8 cellular contexts compared by ENCODE assay signal in the genomic region with DNA sequence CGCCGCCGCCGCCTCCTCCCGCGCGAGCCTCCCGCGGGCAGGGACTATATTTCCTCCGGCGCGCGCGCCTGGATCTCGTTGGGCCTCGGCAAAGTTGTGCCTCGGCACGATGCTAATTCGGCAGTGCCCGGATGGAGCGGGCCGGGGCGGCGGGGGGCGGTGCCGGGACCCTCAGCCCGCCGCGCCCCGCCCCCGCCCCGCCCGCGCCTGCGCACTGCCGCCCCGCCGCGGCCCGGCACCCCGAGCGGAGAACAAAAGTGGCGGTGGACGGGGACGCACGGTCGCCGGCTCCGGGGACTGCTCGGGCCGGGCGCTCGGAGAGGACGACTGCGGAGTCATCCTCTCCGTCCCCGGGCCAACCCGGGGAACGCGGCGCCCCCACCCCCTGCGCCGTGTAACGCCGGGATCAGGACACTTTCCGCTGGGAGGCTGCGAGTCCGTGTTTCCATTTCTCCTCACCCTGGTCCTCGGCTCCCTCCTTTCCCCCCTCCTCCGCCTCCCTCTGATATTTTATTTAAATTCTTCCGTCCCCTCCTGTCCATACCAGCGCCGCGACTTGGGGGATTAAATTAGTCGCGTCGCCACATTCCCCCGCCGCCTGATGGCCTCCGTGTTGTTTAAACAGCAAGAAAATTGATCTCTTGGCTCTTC. TPM values are rescaled to one million over a fixed set of nuclear protein-coding genes. Genes with fewer than 3 reads are reported as not detected.
DNase-seq lines count a peak whose midpoint lies in the region; ATAC-seq and TF ChIP-seq lines count a peak whose summit lies in the region.

A gene (minus strand): TSS at position 125 of the 651 bp plus-strand sequence. CDS start 456 bp downstream, outside the sequence.

- H3K27ac ChIP-seq in prostate gland, result peak within 1 kb of the TSS; percentile 92 to 95

- H3K9ac ChIP-seq in ES-I3 (ENCODE audit: low read depth, low read length), result peak within 1 kb of the TSS; percentile 80

- no peaks in the 10 kb centered on the region for H3K36me3 Mint-ChIP-seq in activated naive CD4-positive, alpha-beta T cell treated with anti-CD3 and anti-CD28 coated beads for 36 hours (ENCODE audit: low read depth)

- no peaks in the 10 kb centered on the region for H3K27me3 ChIP-seq in prostate gland (replicated peaks; ENCODE audit: insufficient read depth)

- peak; percentile 85 for DNase-seq in NCI-H2196 (lab: John Stamatoyannopoulos, UW; ENCODE audit: unreplicated experiment)
- DNase-seq in activated naive CD4-positive, alpha-beta T cell treated with anti-CD3 and anti-CD28 coated beads for 36 hours, result peak; percentile 13
- DNase-seq in head of caudate nucleus, result peak in 41 of 42 donors; percentile 45 to 93 (median 81)
- peak; percentile 70 for DNase-seq in prostate gland (ENCODE audit: low spot score)
- DNase-seq in cerebellar nuclear complex (lab: John Stamatoyannopoulos, UW), result no peak
- no peak for DNase-seq in GOT3 (lab: John Stamatoyannopoulos, UW)

- ATAC-seq in GM18511 (IDR thresholded peaks at IDR 0.05; ENCODE audit: unreplicated experiment), result no peak

- H3K27me3 Mint-ChIP-seq in activated naive CD4-positive, alpha-beta T cell treated with anti-CD3 and anti-CD28 coated beads for 36 hours (ENCODE audit: low read depth), result peaks cover 54% of the 10 kb centered on the region

- H3K9me3 ChIP-seq in ES-I3 (ENCODE audit: control insufficient read depth, insufficient read depth, low read length) (no peaks in the 10 kb centered on the region; the same call in 1 of the 2 replicates), prostate gland (no peaks in the 10 kb centered on the region)

- peaks cover 15% of the 10 kb centered on the region for H3K4me1 Mint-ChIP-seq in activated naive CD4-positive, alpha-beta T cell treated with anti-CD3 and anti-CD28 coated beads for 36 hours (ENCODE audit: low read depth)

- no peaks in the 10 kb centered on the region for H3K9me3 Mint-ChIP-seq in activated naive CD4-positive, alpha-beta T cell treated with anti-CD3 and anti-CD28 coated beads for 36 hours

- H3K36me3 ChIP-seq in ES-I3 (ENCODE audit: insufficient read depth, low read length), result peaks cover 4% of the 10 kb centered on the region
- no peaks in the 10 kb centered on the region for H3K36me3 ChIP-seq in prostate gland

- 1% methylated on average over 65 of the region's 80 CpGs for WGBS in prostate gland

- H3K27ac Mint-ChIP-seq in activated naive CD4-positive, alpha-beta T cell treated with anti-CD3 and anti-CD28 coated beads for 36 hours, result no peak within 1 kb of the TSS

- TF ChIP-seq POLR2A in prostate gland (IDR thresholded peaks at IDR 0.05), result peak; percentile 47

- peak in 1 of 4 experiments; percentile 2 for TF ChIP-seq CTCF in prostate gland (IDR thresholded peaks at IDR 0.05)

- H3K4me3 ChIP-seq in prostate gland, result peak within 1 kb of the TSS; percentile 59 to 60

- H3K4me3 Mint-ChIP-seq in activated naive CD4-positive, alpha-beta T cell treated with anti-CD3 and anti-CD28 coated beads for 36 hours, result peak within 1 kb of the TSS; percentile 80

- CTCF ChIA-PET in activated naive CD4-positive, alpha-beta T cell treated with anti-CD3 and anti-CD28 coated beads for 36 hours (lab: Charles Lee), result no interaction called here

- intact Hi-C loops in activated naive CD4-positive, alpha-beta T cell treated with anti-CD3 and anti-CD28 coated beads for 36 hours (cut with micrococcal nuclease), result loop anchor here (1.0 kb wide), 1 partner anchor 86 kb away; no protein-coding TSS in a partner anchor
- intact Hi-C loops in head of caudate nucleus (cut with DNase I) (no loop called here), prostate gland (cut with DNase I) (no loop called here)

- H3K4me1 ChIP-seq in ES-I3 (ENCODE audit: insufficient read depth, low read length) (peaks cover 13% of the 10 kb centered on the region), prostate gland (replicated peaks) (peaks cover 3% of the 10 kb centered on the region)

RNA-seq across cellular contexts. Expression of the gene that starts here (rescaled TPM):
- not detected for total RNA-seq in activated naive CD4-positive, alpha-beta T cell treated with anti-CD3 and anti-CD28 coated beads for 36 hours
- total RNA-seq in prostate gland, result 10 to 100 TPM in 1 of 2 donors, 1 to 10 TPM in 1; 9.7 to 27.3 TPM

Comparison
In these comparisons a context has a peak if more than half of its experiments do, and no peak if none do; other contexts are left out.
1. RNA of the gene that starts here (total RNA-seq): 9.7 to 27.3 TPM in prostate gland; not detected in activated naive CD4-positive, alpha-beta T cell treated with anti-CD3 and anti-CD28 coated beads for 36 hours; every median in the first group is over 4 times any median in the second.
2. Peak in DNase-seq in activated naive CD4-positive, alpha-beta T cell treated with anti-CD3 and anti-CD28 coated beads for 36 hours; RNA of the gene not detected or under 1 TPM.
3. DNase-seq: peak in NCI-H2196 (single experiment), head of caudate nucleus (41 of 42) and prostate gland (single experiment); none in cerebellar nuclear complex (0 of 2) and GOT3 (single experiment).